ENCODE assay signal across 9 cellular contexts in the genomic region with DNA sequence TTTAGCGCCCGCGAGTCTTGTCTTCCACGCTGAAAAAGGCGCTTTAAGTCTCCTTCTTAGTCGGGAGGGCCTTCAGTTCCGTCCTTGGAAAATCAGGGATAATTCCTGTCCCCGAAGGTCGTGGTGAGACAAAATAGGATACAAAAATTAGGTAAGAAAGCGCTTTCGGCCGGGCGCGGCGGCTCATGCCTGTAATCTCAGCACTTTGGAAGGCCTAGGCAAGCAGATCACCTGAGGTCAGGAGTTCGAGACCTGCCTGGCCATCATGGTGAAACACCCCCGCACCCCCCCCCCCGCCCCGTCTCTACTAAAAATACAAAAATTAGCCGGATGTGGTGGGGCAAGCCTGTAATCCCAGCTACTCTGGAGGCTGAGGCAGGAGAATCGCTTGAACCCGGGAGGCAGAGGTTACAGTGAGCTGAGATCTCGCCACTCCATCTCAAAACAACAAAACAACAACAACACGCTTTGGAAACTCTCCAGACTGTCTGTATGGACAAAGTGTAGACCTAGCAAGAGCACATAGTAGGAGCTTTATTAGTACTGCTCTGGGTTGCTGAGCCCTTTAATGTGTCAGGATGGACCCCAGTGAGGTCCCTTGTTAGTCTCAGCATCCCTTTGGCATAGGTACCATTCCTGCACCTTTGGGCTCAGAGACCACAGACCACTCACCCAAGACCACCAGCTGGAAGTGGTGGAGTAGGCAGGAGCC. TPM values are rescaled to one million over a fixed set of nuclear protein-coding genes. Genes with fewer than 3 reads are reported as not detected.
DNase-seq lines count a peak whose midpoint lies in the region; FAIRE-seq and TF ChIP-seq lines count a peak whose summit lies in the region.
"Had no signal": no experiment of that assay in that cellular context is flagged by ENCODE, and none has a peak within 500 bp of the region (broad histone marks: within the 10 kb centered on the region; RNA-seq: fewer than 3 reads in every experiment).

No MANE protein-coding gene starts in this region.

- H3K9me3 Mint-ChIP-seq in glutamatergic neuron (ENCODE audit: unreplicated experiment), result peaks cover 2% of the 10 kb centered on the region

- no peak overlapping the region for H3K27ac Mint-ChIP-seq in glutamatergic neuron (ENCODE audit: unreplicated experiment)

- H3K27me3 ChIP-seq in H7 (ENCODE audit: control insufficient read depth, insufficient read depth, low read length), result peaks cover 58% of the 10 kb centered on the region

- H3K27me3 Mint-ChIP-seq in glutamatergic neuron (ENCODE audit: unreplicated experiment), result peaks cover 10% of the 10 kb centered on the region

- H3K4me3 ChIP-seq in H7 (ENCODE audit: insufficient read depth, low read depth, low read length) (peak overlapping the region; percentile 61), WI38 (ENCODE audit: low read depth, low read length) (peak overlapping the region; percentile 61), skeletal muscle cell (ENCODE audit: low read depth, low read length) (peak overlapping the region; percentile 69)

- no peak for FAIRE-seq in D721Med (lab: Jason Lieb, UNC)

- no peaks in the 10 kb centered on the region for H3K36me3 ChIP-seq in H7 (replicated peaks; ENCODE audit: control insufficient read depth, insufficient read depth, low read length)

- peaks cover 2% of the 10 kb centered on the region for H3K4me1 Mint-ChIP-seq in glutamatergic neuron (ENCODE audit: low read depth, unreplicated experiment)

- DNase-seq in H7 (peak; percentile 26), glutamatergic neuron (no peak), skeletal muscle cell (ENCODE audit: low read depth) (no peak), D721Med (ENCODE audit: insufficient read length, low spot score) (no peak), 8988T (no peak)
- no peak for DNase-seq in stimulated activated CD4-positive, alpha-beta T cell treated with anti-CD3 and anti-CD28 coated beads, Interleukin-12 subunit alpha, Interleukin-12 subunit beta, amount 100 ng/mL, for 4 hours
- DNase-seq in activated naive CD4-positive, alpha-beta T cell (lab: John Stamatoyannopoulos, UW), result no peak

- no peaks in the 10 kb centered on the region for H3K36me3 Mint-ChIP-seq in glutamatergic neuron (ENCODE audit: unreplicated experiment)

- peak overlapping the region; percentile 87 for H3K4me3 Mint-ChIP-seq in glutamatergic neuron (ENCODE audit: unreplicated experiment)

- no peak for TF ChIP-seq CTCF in WI38 (IDR thresholded peaks at IDR 0.05; ENCODE audit: low read depth, low read length)
- TF ChIP-seq CTCF in glutamatergic neuron (IDR thresholded peaks at IDR 0.05; ENCODE audit: partially characterized antibody, unreplicated experiment), result no peak
- no peak for TF ChIP-seq CTCF in D721Med (IDR thresholded peaks at IDR 0.05; ENCODE audit: insufficient read depth, missing control alignments)

RNA-seq across cellular contexts. Expression of a gene that starts 0.8 kb away (rescaled TPM):
- total RNA-seq in H7 (2014; rRNA removed; shearing (Covaris generic)), result 5.4 and 9.8 TPM in 2 replicates
- total RNA-seq in glutamatergic neuron (ENCODE audit: unreplicated experiment), result 9.9 TPM

RNA-seq across cellular contexts. Expression of a gene that starts 15.7 kb away (rescaled TPM):
- 0.89 and 2.6 TPM in 2 replicates for total RNA-seq in H7 (2014; rRNA removed; shearing (Covaris generic))
- total RNA-seq in glutamatergic neuron (ENCODE audit: unreplicated experiment), result 156 TPM
- total RNA-seq: glomerular endothelial cell had no signal

RNA-seq across cellular contexts. Expression of a gene that starts 31.3 kb away (rescaled TPM):
- 0.63 and 4.4 TPM in 2 replicates for total RNA-seq in H7 (2014; rRNA removed; shearing (Covaris generic))
- total RNA-seq in glutamatergic neuron (ENCODE audit: unreplicated experiment), result 743 TPM

Comparison
In these comparisons a context has a peak if more than half of its experiments do, and no peak if none do; other contexts are left out.
1. RNA of a gene that starts 15.7 kb away (total RNA-seq): 156 TPM in glutamatergic neuron (single experiment); 0.89 to 2.6 TPM in H7; every median in the first group is over 10 times any median in the second.
2. RNA of a gene that starts 31.3 kb away (total RNA-seq): 743 TPM in glutamatergic neuron (single experiment); 0.63 to 4.4 TPM in H7; every median in the first group is over 100 times any median in the second.
3. Peak in every context shown above with its lines, with median percentiles within 50 percentile points of each other: H3K4me3 ChIP-seq.